11 cellular contexts compared by ENCODE assay signal in the genomic region with DNA sequence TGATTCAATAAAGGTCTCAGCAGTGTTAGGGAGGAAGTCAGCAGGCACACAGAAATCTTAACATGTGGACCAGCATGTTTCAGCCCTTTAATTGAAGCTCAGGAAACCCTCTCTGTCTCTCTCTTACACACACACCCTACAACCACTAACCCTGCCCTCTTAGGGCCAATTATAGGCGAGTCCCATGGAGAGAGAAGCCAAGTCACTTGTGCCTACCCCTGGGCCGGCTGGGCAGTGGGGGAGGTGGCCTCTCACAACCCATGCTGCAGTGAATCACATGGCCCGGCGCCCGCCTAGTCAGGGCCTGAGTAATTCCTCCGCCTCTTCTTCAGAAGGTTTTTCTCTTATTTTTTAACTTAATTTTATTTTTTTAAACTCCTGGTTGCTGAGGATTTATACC. TPM values are rescaled to one million over a fixed set of nuclear protein-coding genes. Genes with fewer than 3 reads are reported as not detected.
DNase-seq lines count a peak whose midpoint lies in the region; ATAC-seq, FAIRE-seq and TF ChIP-seq lines count a peak whose summit lies in the region.
"Had no signal": no experiment of that assay in that cellular context is flagged by ENCODE, and none has a peak within 500 bp of the region (broad histone marks: within the 10 kb centered on the region; RNA-seq: fewer than 3 reads in every experiment).

No MANE protein-coding gene starts in this region.

- no peak for ATAC-seq in GM18858 (IDR thresholded peaks at IDR 0.05; ENCODE audit: unreplicated experiment)

- no peaks in the 10 kb centered on the region for H3K9me3 ChIP-seq in HEK293 (ENCODE audit: control insufficient read depth, insufficient read depth, low read depth, low read length)
- H3K9me3 ChIP-seq in kidney (ENCODE audit: control insufficient read depth in 1 of 2, low read length in 2 of 2): no peaks in the 10 kb centered on the region
- H3K9me3 ChIP-seq: esophagus squamous epithelium had no signal

- no peak overlapping the region for H3K27ac ChIP-seq in HEK293 (ENCODE audit: extremely low read depth, low read depth, low read length)
- no peak overlapping the region for H3K27ac ChIP-seq in kidney (ENCODE audit: low read depth in 2 of 2, low read length in 2 of 2)
- H3K27ac ChIP-seq: BLaER1 treated with 17β-estradiol and CSF1 and Interleukin-3, amounts not matched to agents 10 nM and 100 nM had no signal

- peaks cover 0 to 6% of the 10 kb centered on the region in 2 experiments; a peak in 2 of 3 replicates for H3K36me3 ChIP-seq in HEK293 (ENCODE audit: control insufficient read depth in 2 of 2, insufficient read depth in 1 of 2, low read length in 2 of 2)
- H3K36me3 ChIP-seq in kidney (ENCODE audit: control insufficient read depth in 1 of 2, insufficient read depth in 2 of 2, low read length in 2 of 2): no peaks in the 10 kb centered on the region
- H3K36me3 ChIP-seq: BLaER1 treated with 17β-estradiol and CSF1 and Interleukin-3, amounts not matched to agents 10 nM and 100 nM; esophagus squamous epithelium had no signal

- H3K9ac ChIP-seq in kidney (ENCODE audit: low read length in 2 of 2): no peak overlapping the region
- H3K9ac ChIP-seq: BLaER1 treated with 17β-estradiol and CSF1 and Interleukin-3, amounts not matched to agents 10 nM and 100 nM had no signal

- DNase-seq in A172 (ENCODE audit: low spot score) (peak; percentile 36), astrocyte of the hippocampus (ENCODE audit: low read depth, low spot score) (peak; percentile 64), kidney (peak; percentile 72), AML-193 (lab: John Stamatoyannopoulos, UW) (no peak), NCI-H2029 (lab: John Stamatoyannopoulos, UW) (no peak)
- no peak for DNase-seq in stimulated activated CD4-positive, alpha-beta T cell treated with anti-CD3 and anti-CD28 coated beads, Interleukin-15, amount 100 ng/mL, for 24 hours
- DNase-seq: esophagus squamous epithelium, NCI-H748 treated with DMSO at 0.1 percent for 48 hours had no signal

- H3K4me3 ChIP-seq in HEK293 (ENCODE audit: low read depth, low read length): no peak overlapping the region
- H3K4me3 ChIP-seq in kidney (ENCODE audit: low read length in 2 of 2): no peak overlapping the region
- H3K4me3 ChIP-seq: BLaER1 treated with 17β-estradiol and CSF1 and Interleukin-3, amounts not matched to agents 10 nM and 100 nM; esophagus squamous epithelium had no signal

- TF ChIP-seq CTCF in HEK293 (tag by site-specific recombination; IDR thresholded peaks at IDR 0.05) (no peak), kidney (IDR thresholded peaks at IDR 0.05; ENCODE audit: borderline replicate concordance, extremely low read depth, insufficient read depth) (no peak)

- peaks cover 5% of the 10 kb centered on the region for H3K4me1 ChIP-seq in HEK293 (ENCODE audit: control insufficient read depth, insufficient read depth, low read length)
- H3K4me1 ChIP-seq in kidney (ENCODE audit: control insufficient read depth in 1 of 2, insufficient read depth in 1 of 2, low read depth in 1 of 2, low read length in 2 of 2): peaks cover 0 to 5% of the 10 kb centered on the region in 2 donors

- POLR2A ChIA-PET in HEK293 (lab: Yijun Ruan, JAX): interaction anchor here (0.6 kb wide), 2 partner anchors 10 to 186 kb away, joined by 3 to 4 read pairs; no protein-coding TSS in a partner anchor

- CTCF ChIA-PET in HEK293 (lab: Yijun Ruan, JAX): no interaction called here

- intact Hi-C loops in kidney (cut with DNase I): no loop called here

- FAIRE-seq in kidney (lab: Jason Lieb, UNC): no peak

TF ChIP-seq in HEK293, 187 proteins besides CTCF, POLR2A, EP300 and RAD21:
- no peak for TF ChIP-seq ZNF121 (tag by site-specific recombination; IDR thresholded peaks at IDR 0.05)
- no peak for TF ChIP-seq ZNF394 (tag by site-specific recombination; IDR thresholded peaks at IDR 0.05; ENCODE audit: borderline replicate concordance)
- TF ChIP-seq, protein P1, sequence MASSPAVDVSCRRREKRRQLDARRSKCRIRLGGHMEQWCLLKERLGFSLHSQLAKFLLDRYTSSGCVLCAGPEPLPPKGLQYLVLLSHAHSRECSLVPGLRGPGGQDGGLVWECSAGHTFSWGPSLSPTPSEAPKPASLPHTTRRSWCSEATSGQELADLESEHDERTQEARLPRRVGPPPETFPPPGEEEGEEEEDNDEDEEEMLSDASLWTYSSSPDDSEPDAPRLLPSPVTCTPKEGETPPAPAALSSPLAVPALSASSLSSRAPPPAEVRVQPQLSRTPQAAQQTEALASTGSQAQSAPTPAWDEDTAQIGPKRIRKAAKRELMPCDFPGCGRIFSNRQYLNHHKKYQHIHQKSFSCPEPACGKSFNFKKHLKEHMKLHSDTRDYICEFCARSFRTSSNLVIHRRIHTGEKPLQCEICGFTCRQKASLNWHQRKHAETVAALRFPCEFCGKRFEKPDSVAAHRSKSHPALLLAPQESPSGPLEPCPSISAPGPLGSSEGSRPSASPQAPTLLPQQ (tag by site-specific recombination; IDR thresholded peaks at IDR 0.05): no peak
- no peak for TF ChIP-seq OSR2 (tag by site-specific recombination; IDR thresholded peaks at IDR 0.05)
- peak; percentile 54 for TF ChIP-seq ZIC2 (tag by site-specific recombination; IDR thresholded peaks at IDR 0.05)
- no peak for TF ChIP-seq RBAK (tag by site-specific recombination; IDR thresholded peaks at IDR 0.05)
- no peak for TF ChIP-seq HIC1 (tag by site-specific recombination; IDR thresholded peaks at IDR 0.05)
- TF ChIP-seq ZNF433 (tag by site-specific recombination; IDR thresholded peaks at IDR 0.05; ENCODE audit: low read depth): no peak
- no peak for TF ChIP-seq ZNF571 (tag by site-specific recombination; IDR thresholded peaks at IDR 0.05)
- no peak for TF ChIP-seq ZNF274 (IDR thresholded peaks at IDR 0.05; ENCODE audit: low read length)
- TF ChIP-seq ZNF274 (tag by site-specific recombination; IDR thresholded peaks at IDR 0.05; ENCODE audit: borderline replicate concordance): no peak
- peak; percentile 98 for TF ChIP-seq ZXDB (tag by site-specific recombination; IDR thresholded peaks at IDR 0.05)
- no peak for TF ChIP-seq ZNF544 (tag by site-specific recombination; IDR thresholded peaks at IDR 0.05)
- TF ChIP-seq ZNF626 (tag by site-specific recombination; IDR thresholded peaks at IDR 0.05): no peak
- TF ChIP-seq ZNF549 (tag by site-specific recombination; IDR thresholded peaks at IDR 0.05): no peak
- no peak for TF ChIP-seq ZNF423 (tag by site-specific recombination; IDR thresholded peaks at IDR 0.05)
- TF ChIP-seq ZNF2 (tag by site-specific recombination; IDR thresholded peaks at IDR 0.05): no peak

RNA-seq across cellular contexts. Expression of gene FGD1, which starts 3.7 kb away (rescaled TPM):
- 11.2 and 12.0 TPM in 2 replicates for total RNA-seq in A172 (2014; rRNA removed; shearing (Covaris generic))
- total RNA-seq in kidney: 4.7 TPM
- 2.7 TPM for polyA plus RNA-seq in kidney (ENCODE audit: insufficient read depth, low read depth, low replicate concordance)

RNA-seq across cellular contexts. Expression of gene GNL3L, which starts 37.7 kb away (rescaled TPM):
- 47.1 and 51.1 TPM in 2 replicates for total RNA-seq in A172 (2014; rRNA removed; shearing (Covaris generic))
- 45.0 TPM for total RNA-seq in kidney
- polyA plus RNA-seq in kidney (ENCODE audit: insufficient read depth, low read depth, low replicate concordance): 2.5 TPM

RNA-seq across cellular contexts. Expression of gene TSR2, which starts 52.1 kb away (rescaled TPM):
- 28.2 and 32.8 TPM in 2 replicates for total RNA-seq in A172 (2014; rRNA removed; shearing (Covaris generic))
- total RNA-seq in kidney: 48.0 TPM
- 70.2 TPM for polyA plus RNA-seq in kidney (ENCODE audit: insufficient read depth, low read depth, low replicate concordance)

Comparison
In these comparisons a context has a peak if more than half of its experiments do, and no peak if none do; other contexts are left out.
1. DNase-seq: peak in A172 (single experiment), astrocyte of the hippocampus (single experiment) and kidney (single experiment); none in stimulated activated CD4-positive, alpha-beta T cell treated with anti-CD3 and anti-CD28 coated beads, Interleukin-15, amount 100 ng/mL, for 24 hours (single experiment), AML-193 (0 of 2) and NCI-H2029 (single experiment).